ENCODE assay signal across 8 cellular contexts in the genomic region with DNA sequence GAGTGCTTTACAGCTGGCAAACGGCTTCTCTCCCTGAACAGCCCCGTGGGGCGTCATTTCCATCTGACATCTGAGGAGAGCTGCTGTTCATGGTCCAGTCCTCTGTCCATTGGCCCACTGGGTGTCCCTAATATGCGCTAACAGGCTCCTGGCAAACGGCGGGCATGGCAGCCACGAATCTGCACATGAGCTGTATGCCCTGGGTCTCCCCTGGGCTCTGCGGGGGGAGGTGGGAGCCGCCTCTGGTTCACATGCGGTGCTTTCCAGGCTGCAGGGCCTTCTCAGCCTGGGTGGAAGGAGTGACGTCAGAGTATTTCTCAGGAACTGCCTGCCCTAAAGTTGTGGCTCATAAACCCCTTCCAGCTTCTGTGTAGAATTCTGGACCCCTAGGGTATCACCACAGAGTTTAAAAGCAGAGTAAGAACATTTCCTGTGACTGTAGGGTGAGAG.
A peak's percentile ranks its signal among the peaks of the same experiment; 100 is the strongest.
DNase-seq lines count a peak whose midpoint lies in the region; ATAC-seq and TF ChIP-seq lines count a peak whose summit lies in the region.

No MANE protein-coding gene starts in this region.

- in situ Hi-C loops in GM13977 (cut with MboI; ENCODE audit: low pct_unique_long_range_greater_than_20kb, low sequenced_read_pairs, unreplicated experiment) = no loop called here

- no peak overlapping the region for H3K4me3 ChIP-seq in smooth muscle cell

- peaks cover 72% of the 10 kb centered on the region for H4K20me1 ChIP-seq in smooth muscle cell (ENCODE audit: low read depth)

- H3K4me3 Mint-ChIP-seq in activated T-cell treated with anti-CD3 and anti-CD28 coated beads, Interleukin-2, amount 50 U/mL, for 4 hours = peak overlapping the region; percentile 79
- peak overlapping the region; percentile 53 for H3K4me3 Mint-ChIP-seq in glutamatergic neuron (ENCODE audit: unreplicated experiment)

- H2AFZ ChIP-seq in smooth muscle cell (ENCODE audit: low read depth) = no peak overlapping the region

- WGBS in smooth muscle cell (ENCODE audit: low lambda C conversion rate) = 30% methylated on average over 11 of the region's 11 CpGs

- peak; percentile 40 for ATAC-seq in GM21717 (IDR thresholded peaks at IDR 0.05; ENCODE audit: unreplicated experiment)
- peak; percentile 78 to 84 for ATAC-seq in activated T-cell treated with anti-CD3 and anti-CD28 coated beads, Interleukin-2, amount 50 U/mL, for 4 hours
- no peak for ATAC-seq in HG03139 (IDR thresholded peaks at IDR 0.05; ENCODE audit: unreplicated experiment)

- no peaks in the 10 kb centered on the region for H3K9me3 Mint-ChIP-seq in activated T-cell treated with anti-CD3 and anti-CD28 coated beads, Interleukin-2, amount 50 U/mL, for 4 hours
- peaks cover 14% of the 10 kb centered on the region for H3K9me3 Mint-ChIP-seq in glutamatergic neuron (ENCODE audit: unreplicated experiment)

- H3K79me2 ChIP-seq in smooth muscle cell (ENCODE audit: low read depth) = peaks cover 73% of the 10 kb centered on the region

- H3K27me3 ChIP-seq in smooth muscle cell (ENCODE audit: low read depth) = no peaks in the 10 kb centered on the region

- TF ChIP-seq CTCF in glutamatergic neuron (IDR thresholded peaks at IDR 0.05; ENCODE audit: partially characterized antibody, unreplicated experiment) (no peak), smooth muscle cell (IDR thresholded peaks at IDR 0.05; ENCODE audit: borderline replicate concordance, insufficient read depth, poor library complexity, severe bottlenecking) (no peak), GM13977 (IDR thresholded peaks at IDR 0.05; ENCODE audit: extremely low read depth, insufficient read depth, missing control alignments) (no peak)

- H3K27ac Mint-ChIP-seq in glutamatergic neuron (ENCODE audit: unreplicated experiment) = peak overlapping the region; percentile 79

- peaks cover 62% of the 10 kb centered on the region for H3K4me1 ChIP-seq in smooth muscle cell (ENCODE audit: low read depth)

- H3F3A ChIP-seq in smooth muscle cell (ENCODE audit: low read depth) = peaks cover 51% of the 10 kb centered on the region

- peak overlapping the region; percentile 99 for H3K27ac ChIP-seq in smooth muscle cell (ENCODE audit: low read depth)

- no peaks in the 10 kb centered on the region for H3K27me3 Mint-ChIP-seq in activated T-cell treated with anti-CD3 and anti-CD28 coated beads, Interleukin-2, amount 50 U/mL, for 4 hours (ENCODE audit: low read depth)
- peaks cover 5% of the 10 kb centered on the region for H3K27me3 Mint-ChIP-seq in glutamatergic neuron (ENCODE audit: unreplicated experiment)

- peaks cover 97% of the 10 kb centered on the region for H3K4me1 Mint-ChIP-seq in activated T-cell treated with anti-CD3 and anti-CD28 coated beads, Interleukin-2, amount 50 U/mL, for 4 hours (ENCODE audit: low read depth)
- H3K4me1 Mint-ChIP-seq in glutamatergic neuron (ENCODE audit: low read depth, unreplicated experiment) = peaks cover 68% of the 10 kb centered on the region

- H3K9ac ChIP-seq in smooth muscle cell (ENCODE audit: low read depth) = peak overlapping the region; percentile 93

- peaks cover 6% of the 10 kb centered on the region for H3K36me3 Mint-ChIP-seq in activated T-cell treated with anti-CD3 and anti-CD28 coated beads, Interleukin-2, amount 50 U/mL, for 4 hours (ENCODE audit: insufficient read depth)
- H3K36me3 Mint-ChIP-seq in glutamatergic neuron (ENCODE audit: unreplicated experiment) = no peaks in the 10 kb centered on the region

- H3K9me3 ChIP-seq in smooth muscle cell (replicated peaks; ENCODE audit: low read depth) = no peaks in the 10 kb centered on the region

- DNase-seq in NCI-H2196 treated with DMSO at 0.1 percent for 48 hours (lab: John Stamatoyannopoulos, UW; ENCODE audit: unreplicated experiment) = peak; percentile 64
- DNase-seq in activated T-cell treated with anti-CD3 and anti-CD28 coated beads, Interleukin-2, amount 50 U/mL, for 4 hours = peak; percentile 83
- peak; percentile 71 for DNase-seq in glutamatergic neuron
- DNase-seq in smooth muscle cell (lab: John Stamatoyannopoulos, UW; ENCODE audit: unreplicated experiment) = peak; percentile 50
- DNase-seq in HCEC 1CT = no peak
- no peak for DNase-seq in GM13977 (ENCODE audit: low spot score)

- H3K4me2 ChIP-seq in smooth muscle cell = peak overlapping the region; percentile 74

- H3K36me3 ChIP-seq in smooth muscle cell (ENCODE audit: low read depth) = no peaks in the 10 kb centered on the region

Comparison
In these comparisons a context has a peak if more than half of its experiments do, and no peak if none do; other contexts are left out.
1. DNase-seq: peak in NCI-H2196 treated with DMSO at 0.1 percent for 48 hours (single experiment), activated T-cell treated with anti-CD3 and anti-CD28 coated beads, Interleukin-2, amount 50 U/mL, for 4 hours (single experiment), glutamatergic neuron (single experiment) and smooth muscle cell (single experiment); none in HCEC 1CT (single experiment) and GM13977 (single experiment).